Comparison of ENCODE assay signal across 1 cellular context in genomic region chr7:20238268-20238753, GRCh38.
TF ChIP-seq lines count a peak whose summit lies in the region.

No MANE protein-coding gene starts in this region.

TF ChIP-seq in GM23338, 12 proteins besides CTCF, POLR2A, EP300 and RAD21 (continued from another document):
- TF ChIP-seq ETS1 (IDR thresholded peaks at IDR 0.05) (no peak), ZNF462 (CRISPR knock-in tag; IDR thresholded peaks at IDR 0.05) (no peak), EZH2 (IDR thresholded peaks at IDR 0.05; ENCODE audit: low read depth, unreplicated experiment) (no peak), EZH2phosphoT487 (IDR thresholded peaks at IDR 0.05; ENCODE audit: unreplicated experiment) (no peak), ZNF114 (CRISPR knock-in tag; IDR thresholded peaks at IDR 0.05) (no peak), NANOG (IDR thresholded peaks at IDR 0.05; ENCODE audit: borderline replicate concordance) (no peak), STAT1 (IDR thresholded peaks at IDR 0.05; ENCODE audit: unreplicated experiment) (no peak), REST (IDR thresholded peaks at IDR 0.05; ENCODE audit: unreplicated experiment) (no peak)
